ENCODE assay signal across 13 cellular contexts in the genomic region with DNA sequence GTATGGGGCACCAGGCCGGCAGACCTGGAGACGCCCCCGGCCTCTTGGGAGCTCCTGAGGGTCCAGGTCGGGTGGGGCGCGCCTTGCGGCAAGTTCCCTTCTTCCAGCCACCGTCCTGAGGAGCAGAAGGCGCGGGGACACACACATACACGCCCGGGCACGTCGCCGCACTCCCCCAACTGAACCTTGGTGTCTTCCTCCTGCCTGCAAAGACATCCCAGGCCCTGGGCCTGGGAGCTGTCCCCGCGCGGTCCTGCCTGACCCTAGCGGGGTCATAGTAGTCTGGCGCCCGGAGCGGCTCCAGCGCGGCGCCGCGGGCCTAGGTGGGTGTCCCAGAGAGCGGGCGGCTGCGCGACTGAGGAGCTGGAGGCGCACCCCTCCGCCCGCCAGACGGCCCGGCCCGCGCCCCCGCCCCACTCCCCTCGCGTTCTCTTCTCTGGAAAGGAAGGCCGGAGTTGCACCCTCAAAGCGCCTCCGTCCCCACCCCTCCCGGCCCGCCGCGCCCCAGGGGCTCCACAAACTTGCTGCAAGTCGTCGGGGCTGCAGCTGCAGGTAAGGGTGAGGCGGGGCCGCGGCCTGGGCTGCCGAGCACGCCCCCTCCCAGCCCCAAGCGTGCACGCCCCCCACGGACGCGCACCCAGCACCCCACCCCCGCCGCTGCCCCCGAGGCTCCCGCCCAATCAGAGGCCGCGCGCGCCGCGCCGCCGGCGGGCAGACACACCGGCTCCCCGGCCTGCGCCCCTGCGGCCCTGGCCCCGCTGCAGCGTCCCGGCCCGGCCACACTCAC.
DNase-seq lines count a peak whose midpoint lies in the region; ATAC-seq and TF ChIP-seq lines count a peak whose summit lies in the region.
"Had no signal": no experiment of that assay in that cellular context is flagged by ENCODE, and none has a peak within 500 bp of the region (broad histone marks: within the 10 kb centered on the region; RNA-seq: fewer than 3 reads in every experiment).

No MANE protein-coding gene starts in this region.

- H3K27ac ChIP-seq in VCaP, result peak overlapping the region; percentile 31; the same call in 1 of the 2 replicates
- H3K27ac ChIP-seq in mesenchymal stem cell (ENCODE audit: low read length, poor library complexity, severe bottlenecking), result no peak overlapping the region
- no peak overlapping the region for H3K27ac ChIP-seq in CD8-positive, alpha-beta memory T cell (ENCODE audit: low read depth, low read length)

- no peak overlapping the region for H2BK5ac ChIP-seq in mesenchymal stem cell (ENCODE audit: low read depth, low read length, poor library complexity, severe bottlenecking)

- H3K18ac ChIP-seq in mesenchymal stem cell (ENCODE audit: low read depth in 1 of 2, low read length in 2 of 2), result no peak overlapping the region

- no peak overlapping the region for H2AK5ac ChIP-seq in mesenchymal stem cell (ENCODE audit: low read length, severe bottlenecking)

- no peak overlapping the region for H3K14ac ChIP-seq in mesenchymal stem cell (ENCODE audit: low read length in 2 of 2)

- peak overlapping the region; percentile 2 for H2BK15ac ChIP-seq in mesenchymal stem cell (ENCODE audit: low read depth, poor library complexity, severe bottlenecking)

- no peak overlapping the region for H3K23ac ChIP-seq in mesenchymal stem cell (ENCODE audit: low read length in 2 of 2)

- no peak overlapping the region for H3K9ac ChIP-seq in mesenchymal stem cell (ENCODE audit: low read length)

- no peak overlapping the region for H2AFZ ChIP-seq in mesenchymal stem cell (ENCODE audit: low read depth, low read length)

- H3K36me3 Mint-ChIP-seq in type B pancreatic cell, result no peaks in the 10 kb centered on the region
- no peaks in the 10 kb centered on the region for H3K36me3 Mint-ChIP-seq in CD8-positive, alpha-beta memory T cell
- H3K36me3 Mint-ChIP-seq: naive B cell had no signal

- peaks cover 85% of the 10 kb centered on the region in 2 experiments for H3K27me3 ChIP-seq in mesenchymal stem cell (ENCODE audit: control insufficient read depth in 1 of 2, insufficient read depth in 1 of 2, low read length in 2 of 2)
- H3K27me3 ChIP-seq in CD8-positive, alpha-beta memory T cell (ENCODE audit: insufficient read depth, low read length, poor library complexity, severe bottlenecking), result peaks cover 14% of the 10 kb centered on the region

- H3K4ac ChIP-seq in mesenchymal stem cell (ENCODE audit: low read depth in 1 of 2, low read length in 2 of 2), result no peak overlapping the region

- H3K27me3 Mint-ChIP-seq in type B pancreatic cell, result peaks cover 54% of the 10 kb centered on the region
- peaks cover 32 to 56% of the 10 kb centered on the region in 2 donors for H3K27me3 Mint-ChIP-seq in CD8-positive, alpha-beta memory T cell

- no peak overlapping the region for H2BK12ac ChIP-seq in mesenchymal stem cell (ENCODE audit: low read length in 2 of 2)

- DNase-seq in NCI-H82 (lab: John Stamatoyannopoulos, UW) (peak; percentile 63), NCI-H82 treated with DMSO at 0.1 percent for 48 hours (lab: John Stamatoyannopoulos, UW; ENCODE audit: unreplicated experiment) (no peak), mesenchymal stem cell (no peak), type B pancreatic cell (ENCODE audit: extremely low spot score, unreplicated experiment) (no peak), mucosa of descending colon (no peak), T1000 (lab: John Stamatoyannopoulos, UW) (no peak)
- DNase-seq in CD8-positive, alpha-beta memory T cell, result no peak
- DNase-seq: activated T-cell treated with anti-CD3 and anti-CD28 coated beads, Interleukin-2, amount 50 U/mL, for 72 hours; naive B cell; NCI-H1436 treated with DMSO at 0.1 percent for 48 hours; RPMI8226; stimulated activated naive CD4-positive, alpha-beta T cell treated with Interleukin-2 at 50 U/mL for 16 hours had no signal

- H3K4me1 ChIP-seq in mesenchymal stem cell (ENCODE audit: control insufficient read depth, insufficient read depth, low read depth, low read length), result peaks cover 18% of the 10 kb centered on the region
- peaks cover 11% of the 10 kb centered on the region for H3K4me1 ChIP-seq in mucosa of descending colon (ENCODE audit: low read depth)
- H3K4me1 ChIP-seq in CD8-positive, alpha-beta memory T cell (ENCODE audit: insufficient read depth, low read length), result no peaks in the 10 kb centered on the region

- no peaks in the 10 kb centered on the region for H3K79me1 ChIP-seq in mesenchymal stem cell (replicated peaks; ENCODE audit: low read length, poor library complexity, severe bottlenecking)

- H2BK120ac ChIP-seq in mesenchymal stem cell (ENCODE audit: low read depth, low read length), result no peak overlapping the region

- no peak overlapping the region for H4K8ac ChIP-seq in mesenchymal stem cell (ENCODE audit: low read length)

- H3K36me3 ChIP-seq in mesenchymal stem cell (ENCODE audit: control insufficient read depth in 1 of 2, insufficient read depth in 2 of 2, low read depth in 1 of 2, low read length in 2 of 2) (no peaks in the 10 kb centered on the region), mucosa of descending colon (ENCODE audit: low read depth) (no peaks in the 10 kb centered on the region)
- no peaks in the 10 kb centered on the region for H3K36me3 ChIP-seq in CD8-positive, alpha-beta memory T cell (ENCODE audit: insufficient read depth, low read length)

- no peak overlapping the region for H4K91ac ChIP-seq in mesenchymal stem cell (ENCODE audit: low read length)

- intact Hi-C loops in mucosa of descending colon (cut with DNase I, micrococcal nuclease), result no loop called here

- TF ChIP-seq CTCF in VCaP (conservative IDR thresholded peaks at IDR 0.05), result no peak
- TF ChIP-seq CTCF in type B pancreatic cell (conservative IDR thresholded peaks at IDR 0.05), result no peak
- no peak for TF ChIP-seq CTCF in mucosa of descending colon (IDR thresholded peaks at IDR 0.05)

- CTCF ChIA-PET in CD8-positive, alpha-beta memory T cell (lab: Charles Lee), result no interaction called here

- POLR2A ChIA-PET in CD8-positive, alpha-beta memory T cell (lab: Charles Lee), result no interaction called here

- no peak overlapping the region for H3K4me3 ChIP-seq in mesenchymal stem cell (ENCODE audit: insufficient read depth in 1 of 2, low read depth in 1 of 2, low read length in 2 of 2)
- no peak overlapping the region for H3K4me3 ChIP-seq in mucosa of descending colon
- no peak overlapping the region for H3K4me3 ChIP-seq in CD8-positive, alpha-beta memory T cell (ENCODE audit: low read length)

- H3K9me3 ChIP-seq in mesenchymal stem cell (ENCODE audit: control insufficient read depth, low read length), result no peaks in the 10 kb centered on the region
- no peaks in the 10 kb centered on the region for H3K9me3 ChIP-seq in mucosa of descending colon
- H3K9me3 ChIP-seq in CD8-positive, alpha-beta memory T cell (ENCODE audit: low read length), result no peaks in the 10 kb centered on the region

- 9% methylated on average over 64 of the region's 81 CpGs for WGBS in mesenchymal stem cell

- peak overlapping the region; percentile 79 for H3K4me3 Mint-ChIP-seq in type B pancreatic cell
- H3K4me3 Mint-ChIP-seq in CD8-positive, alpha-beta memory T cell, result no peak overlapping the region

- no peaks in the 10 kb centered on the region for H3K9me3 Mint-ChIP-seq in type B pancreatic cell
- H3K9me3 Mint-ChIP-seq in CD8-positive, alpha-beta memory T cell, result no peaks in the 10 kb centered on the region
- H3K9me3 Mint-ChIP-seq: activated T-cell treated with anti-CD3 and anti-CD28 coated beads, Interleukin-2, amount 50 U/mL, for 72 hours; naive B cell had no signal

- no peak overlapping the region for H3K27ac Mint-ChIP-seq in type B pancreatic cell
- no peak overlapping the region for H3K27ac Mint-ChIP-seq in CD8-positive, alpha-beta memory T cell
- H3K27ac Mint-ChIP-seq: activated T-cell treated with anti-CD3 and anti-CD28 coated beads, Interleukin-2, amount 50 U/mL, for 72 hours; naive B cell had no signal

- H3K4me2 ChIP-seq in mesenchymal stem cell (ENCODE audit: low read length, poor library complexity, severe bottlenecking), result peak overlapping the region; percentile 84

- ATAC-seq in mucosa of descending colon, result no peak

- peaks cover 8% of the 10 kb centered on the region for H3K4me1 Mint-ChIP-seq in type B pancreatic cell (ENCODE audit: unreplicated experiment)
- peaks cover 2 to 18% (median 5%) of the 10 kb centered on the region in 3 donors for H3K4me1 Mint-ChIP-seq in CD8-positive, alpha-beta memory T cell
